Comparison of ENCODE assay signal across 14 cellular contexts in genomic region chr19:50820086-50820485, GRCh38. TPM values are rescaled to one million over a fixed set of nuclear protein-coding genes. Genes with fewer than 3 reads are reported as not detected.
DNase-seq lines count a peak whose midpoint lies in the region; ATAC-seq, FAIRE-seq and TF ChIP-seq lines count a peak whose summit lies in the region.
"Had no signal": no experiment of that assay in that cellular context is flagged by ENCODE, and none has a peak within 500 bp of the region (broad histone marks: within the 10 kb centered on the region; RNA-seq: fewer than 3 reads in every experiment).

No MANE protein-coding gene starts in this region.

- intact Hi-C loops in HCT116 (cut with micrococcal nuclease) (no loop called here), K562 (cut with micrococcal nuclease) (no loop called here), head of caudate nucleus (cut with DNase I) (no loop called here)

- H4K20me1 ChIP-seq in HCT116 (ENCODE audit: insufficient read depth) (no peaks in the 10 kb centered on the region), K562 (replicated peaks; ENCODE audit: control insufficient read depth, insufficient read depth, low read length) (no peaks in the 10 kb centered on the region), neural progenitor cell (ENCODE audit: low read depth) (no peaks in the 10 kb centered on the region)

- POLR2A ChIA-PET in HCT116 (lab: Charles Lee) (interaction anchor here (0.6 to 1.8 kb wide), 2 partner anchors 16 to 176 kb away, joined by 4 to 12 read pairs; no protein-coding TSS in a partner anchor), K562 (lab: Yijun Ruan, JAX) (interaction anchor here (0.6 to 8.6 kb wide), 10 partner anchors 9 to 90 kb away, joined by 3 to 70 read pairs (median 3); partner anchors contain the start of gene KLK15)

- no peaks in the 10 kb centered on the region for H3K36me3 Mint-ChIP-seq in T-helper 1 cell treated with Interleukin-12 subunit alpha and Interleukin-12 subunit beta and Interleukin-4 antibody, amounts not matched to agents 30 μg/mL and 1 μg/mL, for 36 hours (ENCODE audit: low read depth)
- H3K36me3 Mint-ChIP-seq in neural progenitor cell = no peaks in the 10 kb centered on the region
- H3K36me3 Mint-ChIP-seq: natural killer cell treated with Interleukin-12 subunit alpha and Interleukin-12 subunit beta and Interleukin-15 and Interleukin-18, amount 100 ng/mL, for 72 hours had no signal

- no peaks in the 10 kb centered on the region for H3K9me2 ChIP-seq in HCT116 (ENCODE audit: insufficient read depth)
- H3K9me2 ChIP-seq: SK-N-SH had no signal

- in situ Hi-C loops in K562 (cut with MboI) = no loop called here

- peaks cover 2% of the 10 kb centered on the region for H3K9me1 ChIP-seq in K562 (ENCODE audit: control insufficient read depth, insufficient read depth, low read length)

- no peak for TF ChIP-seq EP300 in K562 (IDR thresholded peaks at IDR 0.05; ENCODE audit: low read length)

- H3K4me3 ChIP-seq in HCT116 (replicated peaks in 1 of 2; ENCODE audit: low read depth in 1 of 2, low read length in 2 of 2) = no peak overlapping the region
- H3K4me3 ChIP-seq in K562 = peak overlapping the region; percentile 25; the same call in 1 of the 2 replicates
- no peak overlapping the region for H3K4me3 ChIP-seq in neural progenitor cell

- H3K27ac ChIP-seq in HCT116 (ENCODE audit: low read depth, low read length) (no peak overlapping the region), K562 (ENCODE audit: extremely low read depth, low read depth, low read length) (peak overlapping the region; percentile 74; the same call in 2 of the 3 replicates), neural progenitor cell (no peak overlapping the region)

- H3K27me3 Mint-ChIP-seq in T-helper 1 cell treated with Interleukin-12 subunit alpha and Interleukin-12 subunit beta and Interleukin-4 antibody, amounts not matched to agents 30 μg/mL and 1 μg/mL, for 36 hours (ENCODE audit: low read depth) = peaks cover 43% of the 10 kb centered on the region
- peaks cover 63% of the 10 kb centered on the region for H3K27me3 Mint-ChIP-seq in neural progenitor cell (ENCODE audit: insufficient read depth, low read depth)

- DNase-seq in T-helper 1 cell (no peak), HCT116 (ENCODE audit: low read depth, low spot score) (no peak), K562 (ENCODE audit: extremely low read depth in 1 of 4, low spot score in 3 of 4) (peak in 1 of 4 experiments; percentile 66), neural progenitor cell (ENCODE audit: low spot score) (no peak), islet precursor cell (no peak), head of caudate nucleus (no peak), NCI-H82 (lab: John Stamatoyannopoulos, UW) (no peak)
- DNase-seq: activated CD4-positive, alpha-beta T cell treated with anti-CD3 and anti-CD28 coated beads, Interleukin-2, amount 50 U/mL, for 4 hours; aorta; NCI-H774; SK-N-SH; stimulated activated CD4-positive, alpha-beta T cell treated with anti-CD3 and anti-CD28 coated beads, Interleukin-12 subunit alpha, Interleukin-12 subunit beta, amount 100 ng/mL, for 4 hours had no signal

- no peak for TF ChIP-seq CTCF in HCT116 (IDR thresholded peaks at IDR 0.05 in 2 of 3, conservative IDR thresholded peaks at IDR 0.05 in 1 of 3; ENCODE audit: borderline replicate concordance in 1 of 3, insufficient read depth in 1 of 3, low read depth in 2 of 3, low read length in 2 of 3)
- TF ChIP-seq CTCF in K562 (IDR thresholded peaks at IDR 0.05 in 2 of 3, conservative IDR thresholded peaks at IDR 0.05 in 1 of 3; ENCODE audit: insufficient read depth in 2 of 3, low read depth in 1 of 3, low read length in 3 of 3) = no peak
- TF ChIP-seq CTCF in neural progenitor cell (IDR thresholded peaks at IDR 0.05) = no peak

- H3K27me3 ChIP-seq in HCT116 (ENCODE audit: insufficient read depth, low read length) = no peaks in the 10 kb centered on the region
- H3K27me3 ChIP-seq in K562 (ENCODE audit: control insufficient read depth in 2 of 2, insufficient read depth in 2 of 2, low read length in 2 of 2) = no peaks in the 10 kb centered on the region; a peak in 1 of 5 replicates
- peaks cover 95% of the 10 kb centered on the region for H3K27me3 ChIP-seq in neural progenitor cell

- 15% methylated on average over 14 of the region's 15 CpGs for whole genome bisulfite sequencing in K562 (ENCODE audit: insufficient coverage, low coverage, missing lambda C conversion rate)

- no peaks in the 10 kb centered on the region for H3K9me3 Mint-ChIP-seq in T-helper 1 cell treated with Interleukin-12 subunit alpha and Interleukin-12 subunit beta and Interleukin-4 antibody, amounts not matched to agents 30 μg/mL and 1 μg/mL, for 36 hours
- H3K9me3 Mint-ChIP-seq in neural progenitor cell = peaks cover 14% of the 10 kb centered on the region
- H3K9me3 Mint-ChIP-seq: natural killer cell treated with Interleukin-12 subunit alpha and Interleukin-12 subunit beta and Interleukin-15 and Interleukin-18, amount 100 ng/mL, for 72 hours had no signal

- peaks cover 26% of the 10 kb centered on the region for H3K4me1 Mint-ChIP-seq in T-helper 1 cell treated with Interleukin-12 subunit alpha and Interleukin-12 subunit beta and Interleukin-4 antibody, amounts not matched to agents 30 μg/mL and 1 μg/mL, for 36 hours (ENCODE audit: low read depth)
- peaks cover 12% of the 10 kb centered on the region for H3K4me1 Mint-ChIP-seq in neural progenitor cell

- H3K9me3 ChIP-seq in HCT116 (ENCODE audit: control insufficient read depth in 1 of 2, insufficient read depth in 1 of 2, low read depth in 1 of 2, low read length in 2 of 2) (peaks cover 0 to 6% of the 10 kb centered on the region in 2 experiments; a peak in 1 of 4 replicates), K562 (replicated peaks; ENCODE audit: control insufficient read depth, insufficient read depth, low read depth, low read length) (peaks cover 5% of the 10 kb centered on the region), neural progenitor cell (ENCODE audit: low read depth) (no peaks in the 10 kb centered on the region)
- H3K9me3 ChIP-seq: SK-N-SH had no signal

- H3K4me1 ChIP-seq in HCT116 (ENCODE audit: control insufficient read depth in 1 of 2, insufficient read depth in 2 of 2, low read length in 2 of 2) = peaks cover 24 to 52% of the 10 kb centered on the region in 2 experiments
- H3K4me1 ChIP-seq in K562 (replicated peaks in 1 of 2; ENCODE audit: control insufficient read depth in 2 of 2, insufficient read depth in 2 of 2, low read length in 2 of 2) = peaks cover 57 to 74% of the 10 kb centered on the region in 2 experiments
- H3K4me1 ChIP-seq in neural progenitor cell = no peaks in the 10 kb centered on the region

- H3K36me3 ChIP-seq in HCT116 (ENCODE audit: control insufficient read depth in 1 of 2, insufficient read depth in 2 of 2, low read length in 2 of 2) (no peaks in the 10 kb centered on the region), K562 (ENCODE audit: control insufficient read depth, insufficient read depth, low read length) (no peaks in the 10 kb centered on the region), neural progenitor cell (no peaks in the 10 kb centered on the region)

- BruUV-seq in HCT116 (replicated peaks; lab: Mats Ljungman, UMichigan) (no TSS peak), K562 (replicated peaks; lab: Mats Ljungman, UMichigan) (TSS peak; percentile 72)

- CTCF ChIA-PET in HCT116 (lab: Charles Lee) = no interaction called here
- CTCF ChIA-PET in K562 (lab: Yijun Ruan, JAX; ENCODE audit: low intra/inter-chr PET ratio) = no interaction called here

- H3K27ac Mint-ChIP-seq in T-helper 1 cell treated with Interleukin-12 subunit alpha and Interleukin-12 subunit beta and Interleukin-4 antibody, amounts not matched to agents 30 μg/mL and 1 μg/mL, for 36 hours = no peak overlapping the region
- H3K27ac Mint-ChIP-seq in neural progenitor cell = no peak overlapping the region
- H3K27ac Mint-ChIP-seq: natural killer cell treated with Interleukin-12 subunit alpha and Interleukin-12 subunit beta and Interleukin-15 and Interleukin-18, amount 100 ng/mL, for 72 hours had no signal

- TF ChIP-seq RAD21 in HCT116 (IDR thresholded peaks at IDR 0.05; ENCODE audit: low read depth) = no peak
- no peak for TF ChIP-seq RAD21 in K562 (CRISPR knock-in tag; conservative IDR thresholded peaks at IDR 0.05 in 1 of 2, IDR thresholded peaks at IDR 0.05 in 1 of 2)

- no peak for ATAC-seq in HCT116
- no peak for ATAC-seq in K562
- ATAC-seq: natural killer cell treated with Interleukin-12 subunit alpha and Interleukin-12 subunit beta and Interleukin-15 and Interleukin-18, amount 100 ng/mL, for 72 hours had no signal

- RAD21 ChIA-PET in HCT116 (lab: Charles Lee; ENCODE audit: low non-redundant PET in 1 of 2, low total read pairs in 2 of 2, uncharacterized antibody in 2 of 2, unreplicated experiment in 2 of 2) = interaction anchor here in 1 of 2 experiments (0.5 kb wide), 1 partner anchor 115 kb away, joined by 3 read pairs; no protein-coding TSS in a partner anchor

- peak overlapping the region; percentile 76 for H3K4me2 ChIP-seq in HCT116 (ENCODE audit: low read length)
- H3K4me2 ChIP-seq in K562 (ENCODE audit: insufficient read depth, low read length) = peak overlapping the region; percentile 79
- no peak overlapping the region for H3K4me2 ChIP-seq in neural progenitor cell
- H3K4me2 ChIP-seq: SK-N-SH had no signal

- peak; percentile 65 for FAIRE-seq in K562 (lab: Jason Lieb, UNC)

- H3K9ac ChIP-seq in HCT116 (ENCODE audit: low read length) (0 out of 2 replicates have a peak overlapping the region, but pooled peaks have one; percentile 23), K562 (ENCODE audit: insufficient read depth in 1 of 2, low read depth in 2 of 2, low read length in 2 of 2) (peak overlapping the region; percentile 66 to 83; a peak in 3 of 4 replicates), neural progenitor cell (no peak overlapping the region)
- H3K9ac ChIP-seq: SK-N-SH had no signal

- no peaks in the 10 kb centered on the region for H3F3A ChIP-seq in neural progenitor cell (ENCODE audit: low read depth)

- H3K79me2 ChIP-seq in HCT116 (ENCODE audit: insufficient read depth, low read length) (no peaks in the 10 kb centered on the region), K562 (ENCODE audit: control insufficient read depth, insufficient read depth, low read length) (0 out of 3 replicates have a peak, but pooled peaks cover 6% of the 10 kb centered on the region), neural progenitor cell (ENCODE audit: low read depth) (no peaks in the 10 kb centered on the region)

- H2AFZ ChIP-seq in HCT116 (ENCODE audit: low read depth, low read length, poor library complexity, severe bottlenecking) (no peak overlapping the region), K562 (ENCODE audit: low read depth, low read length) (peak overlapping the region; percentile 92), neural progenitor cell (replicated peaks) (no peak overlapping the region)

- H3K4me3 Mint-ChIP-seq in T-helper 1 cell treated with Interleukin-12 subunit alpha and Interleukin-12 subunit beta and Interleukin-4 antibody, amounts not matched to agents 30 μg/mL and 1 μg/mL, for 36 hours = peak overlapping the region; percentile 58
- H3K4me3 Mint-ChIP-seq in neural progenitor cell = peak overlapping the region; percentile 4
- H3K4me3 Mint-ChIP-seq: natural killer cell treated with Interleukin-12 subunit alpha and Interleukin-12 subunit beta and Interleukin-15 and Interleukin-18, amount 100 ng/mL, for 72 hours had no signal

- TF ChIP-seq POLR2A in HCT116 (IDR thresholded peaks at IDR 0.05; ENCODE audit: borderline replicate concordance, extremely low read depth, insufficient read depth, insufficient read length) = no peak
- no peak for TF ChIP-seq POLR2A in K562 (conservative IDR thresholded peaks at IDR 0.05)

RNA-seq across cellular contexts. Expression of gene KLK1, which starts 3.5 kb away (rescaled TPM):
- total RNA-seq in HCT116 (2021; ENCODE audit: unreplicated experiment) (3.3 TPM), K562 (2014; rRNA removed) (1.2 and 3.1 TPM in 2 replicates), K562 (2014; rRNA removed; fragmentation: Illumina TruSeq; extraction: Trizol) (1.5 TPM in 2 replicates), K562 (2015; rRNA removed; fragmentation: Illumina TruSeq; extraction: Trizol) (0.87 and 1.3 TPM in 2 replicates), K562 (2021) (9.3 and 11.7 TPM in 2 replicates), neural progenitor cell (ENCODE audit: low replicate concordance) (not detected in 2 replicates)
- 4.4 and 4.9 TPM in 2 replicates for polyA plus RNA-seq in HCT116 (2012)
- total RNA-seq in K562 (2011; cell fraction: chromatin; rRNA removed; ENCODE audit: low replicate concordance) = 12.6 and 15.0 TPM in 2 replicates
- total RNA-seq in K562 (2011; cell fraction: nucleolus; rRNA removed) = 8.7 and 9.7 TPM in 2 replicates
- total RNA-seq in K562 (2011; cell fraction: nucleoplasm; rRNA removed) = 14.8 and 17.8 TPM in 2 replicates
- polyA plus RNA-seq in K562 (2011; rRNA removed) (9.6 and 13.5 TPM in 2 replicates), K562 (2014; fragmentation: Illumina TruSeq; extraction: Trizol) (14.3 and 15.4 TPM in 2 replicates), K562 (2014; fragmentation: Nextera tagmentation; extraction: Ambion mirVana) (10 to 100 TPM in 1 of 2 experiments, 1 to 10 TPM in 1; 9.1 to 10.3 TPM), K562 (2014; rRNA removed) (5.3 and 9.8 TPM in 2 replicates)
- polyA plus RNA-seq in K562 (2011; cell fraction: cytosol; rRNA removed) = 16.9 and 24.1 TPM in 2 replicates
- 23.3 and 36.6 TPM in 2 replicates for polyA plus RNA-seq in K562 (2011; cell fraction: nucleus; rRNA removed)
- polyA plus RNA-seq in K562 (2012) = 13.7 and 31.9 TPM in 2 replicates
- 8.6 and 11.7 TPM in 2 replicates for polyA minus RNA-seq in K562 (2011; rRNA and poly(A)+ RNA removed)
- 8.4 and 11.9 TPM in 2 replicates for polyA minus RNA-seq in K562 (2011; cell fraction: cytosol; rRNA and poly(A)+ RNA removed)
- polyA minus RNA-seq in K562 (2011; cell fraction: nucleus; rRNA and poly(A)+ RNA removed) = 7.9 and 10.4 TPM in 2 replicates
- total RNA-seq: natural killer cell treated with Interleukin-12 subunit alpha and Interleukin-12 subunit beta and Interleukin-15 and Interleukin-18, amount 100 ng/mL, for 72 hours had no signal
- polyA plus RNA-seq: SK-N-SH had no signal

RNA-seq across cellular contexts. Expression of gene KLK15, which starts 13.3 kb away (rescaled TPM):
- total RNA-seq in HCT116 (2021; ENCODE audit: unreplicated experiment) (not detected), K562 (2014; rRNA removed) (not detected in 2 replicates), K562 (2014; rRNA removed; fragmentation: Illumina TruSeq; extraction: Trizol) (not detected in 2 replicates), K562 (2015; rRNA removed; fragmentation: Illumina TruSeq; extraction: Trizol) (not detected in 2 replicates), K562 (2021) (not detected in 2 replicates), neural progenitor cell (ENCODE audit: low replicate concordance) (not detected in 2 replicates)
- 0.17 and 0.39 TPM in 2 replicates for polyA plus RNA-seq in HCT116 (2012)
- not detected in 2 replicates for total RNA-seq in K562 (2011; cell fraction: chromatin; rRNA removed; ENCODE audit: low replicate concordance)
- total RNA-seq in K562 (2011; cell fraction: nucleolus; rRNA removed) = not detected in 2 replicates
- not detected in 2 replicates for total RNA-seq in K562 (2011; cell fraction: nucleoplasm; rRNA removed)
- polyA plus RNA-seq in K562 (2011; rRNA removed) (not detected in 2 replicates), K562 (2014; fragmentation: Illumina TruSeq; extraction: Trizol) (not detected in 2 replicates), K562 (2014; fragmentation: Nextera tagmentation; extraction: Ambion mirVana) (not detected), K562 (2014; rRNA removed) (not detected in 2 replicates)
- polyA plus RNA-seq in K562 (2011; cell fraction: cytosol; rRNA removed) = not detected in 2 replicates
- polyA plus RNA-seq in K562 (2011; cell fraction: nucleus; rRNA removed) = not detected in 2 replicates
- polyA plus RNA-seq in K562 (2012) = not detected in 2 replicates
- polyA minus RNA-seq in K562 (2011; rRNA and poly(A)+ RNA removed) = not detected in 2 replicates
- polyA minus RNA-seq in K562 (2011; cell fraction: cytosol; rRNA and poly(A)+ RNA removed) = not detected in 2 replicates
- polyA minus RNA-seq in K562 (2011; cell fraction: nucleus; rRNA and poly(A)+ RNA removed) = not detected in 2 replicates
- total RNA-seq: aorta; natural killer cell treated with Interleukin-12 subunit alpha and Interleukin-12 subunit beta and Interleukin-15 and Interleukin-18, amount 100 ng/mL, for 72 hours had no signal
- polyA plus RNA-seq: aorta, SK-N-SH had no signal

RNA-seq across cellular contexts. Expression of gene ACP4, which starts 29.9 kb away (rescaled TPM):
- total RNA-seq in HCT116 (2021; ENCODE audit: unreplicated experiment) = not detected
- polyA plus RNA-seq in HCT116 (2012) = not detected in 2 replicates
- total RNA-seq in K562 (2011; cell fraction: chromatin; rRNA removed; ENCODE audit: low replicate concordance) = not detected in 2 replicates
- total RNA-seq in K562 (2011; cell fraction: nucleolus; rRNA removed) = not detected in 2 replicates
- not detected in 2 replicates for total RNA-seq in K562 (2011; cell fraction: nucleoplasm; rRNA removed)
- not detected in 2 replicates for total RNA-seq in K562 (2014; rRNA removed)
- not detected in 2 replicates for total RNA-seq in K562 (2014; rRNA removed; fragmentation: Illumina TruSeq; extraction: Trizol)
- not detected in 2 replicates for total RNA-seq in K562 (2015; rRNA removed; fragmentation: Illumina TruSeq; extraction: Trizol)
- not detected in 2 replicates for total RNA-seq in K562 (2021)
- not detected in 2 replicates for polyA plus RNA-seq in K562 (2011; rRNA removed)
- polyA plus RNA-seq in K562 (2011; cell fraction: cytosol; rRNA removed) = not detected in 2 replicates
- polyA plus RNA-seq in K562 (2011; cell fraction: nucleus; rRNA removed) = not detected in 2 replicates
- polyA plus RNA-seq in K562 (2012) = not detected in 2 replicates
- not detected in 2 replicates for polyA plus RNA-seq in K562 (2014; fragmentation: Illumina TruSeq; extraction: Trizol)
- not detected for polyA plus RNA-seq in K562 (2014; fragmentation: Nextera tagmentation; extraction: Ambion mirVana)
- polyA plus RNA-seq in K562 (2014; rRNA removed) = not detected in 2 replicates
- not detected in 2 replicates for polyA minus RNA-seq in K562 (2011; rRNA and poly(A)+ RNA removed)
- polyA minus RNA-seq in K562 (2011; cell fraction: cytosol; rRNA and poly(A)+ RNA removed) = not detected in 2 replicates
- polyA minus RNA-seq in K562 (2011; cell fraction: nucleus; rRNA and poly(A)+ RNA removed) = not detected in 2 replicates
- not detected in 2 replicates for total RNA-seq in neural progenitor cell (ENCODE audit: low replicate concordance)
- total RNA-seq: aorta; natural killer cell treated with Interleukin-12 subunit alpha and Interleukin-12 subunit beta and Interleukin-15 and Interleukin-18, amount 100 ng/mL, for 72 hours had no signal
- polyA plus RNA-seq: aorta, SK-N-SH had no signal

RNA-seq across cellular contexts. Expression of gene KLK3, which starts 34.6 kb away (rescaled TPM):
- not detected for total RNA-seq in HCT116 (2021; ENCODE audit: unreplicated experiment)
- polyA plus RNA-seq in HCT116 (2012) = 0.07 TPM in 1 of 2 replicates, not detected in the other
- not detected in 2 replicates for total RNA-seq in K562 (2011; cell fraction: chromatin; rRNA removed; ENCODE audit: low replicate concordance)
- total RNA-seq in K562 (2011; cell fraction: nucleolus; rRNA removed) = not detected in 2 replicates
- not detected in 2 replicates for total RNA-seq in K562 (2011; cell fraction: nucleoplasm; rRNA removed)
- not detected in 2 replicates for total RNA-seq in K562 (2014; rRNA removed)
- total RNA-seq in K562 (2014; rRNA removed; fragmentation: Illumina TruSeq; extraction: Trizol) = not detected in 2 replicates
- total RNA-seq in K562 (2015; rRNA removed; fragmentation: Illumina TruSeq; extraction: Trizol) = not detected in 2 replicates
- total RNA-seq in K562 (2021) = not detected in 2 replicates
- not detected in 2 replicates for polyA plus RNA-seq in K562 (2011; rRNA removed)
- not detected in 2 replicates for polyA plus RNA-seq in K562 (2011; cell fraction: cytosol; rRNA removed)
- polyA plus RNA-seq in K562 (2011; cell fraction: nucleus; rRNA removed) = not detected in 2 replicates
- polyA plus RNA-seq in K562 (2012) = not detected in 2 replicates
- not detected in 2 replicates for polyA plus RNA-seq in K562 (2014; fragmentation: Illumina TruSeq; extraction: Trizol)
- polyA plus RNA-seq in K562 (2014; fragmentation: Nextera tagmentation; extraction: Ambion mirVana) = not detected
- not detected in 2 replicates for polyA plus RNA-seq in K562 (2014; rRNA removed)
- polyA minus RNA-seq in K562 (2011; rRNA and poly(A)+ RNA removed) = not detected in 2 replicates
- polyA minus RNA-seq in K562 (2011; cell fraction: cytosol; rRNA and poly(A)+ RNA removed) = not detected in 2 replicates
- polyA minus RNA-seq in K562 (2011; cell fraction: nucleus; rRNA and poly(A)+ RNA removed) = not detected in 2 replicates
- total RNA-seq in neural progenitor cell (ENCODE audit: low replicate concordance) = not detected in 2 replicates
- total RNA-seq: aorta; natural killer cell treated with Interleukin-12 subunit alpha and Interleukin-12 subunit beta and Interleukin-15 and Interleukin-18, amount 100 ng/mL, for 72 hours had no signal
- polyA plus RNA-seq: SK-N-SH had no signal

RNA-seq across cellular contexts. Expression of gene GPR32, which starts 49.8 kb away (rescaled TPM):
- total RNA-seq in HCT116 (2021; ENCODE audit: unreplicated experiment) (not detected), K562 (2014; rRNA removed) (not detected in 2 replicates), K562 (2014; rRNA removed; fragmentation: Illumina TruSeq; extraction: Trizol) (not detected in 2 replicates), K562 (2015; rRNA removed; fragmentation: Illumina TruSeq; extraction: Trizol) (not detected in 2 replicates), K562 (2021) (0.18 TPM in 1 of 2 replicates, not detected in the other), neural progenitor cell (ENCODE audit: low replicate concordance) (not detected in 2 replicates)
- polyA plus RNA-seq in HCT116 (2012) = 0.09 TPM in 1 of 2 replicates, not detected in the other
- not detected in 2 replicates for total RNA-seq in K562 (2011; cell fraction: chromatin; rRNA removed; ENCODE audit: low replicate concordance)
- total RNA-seq in K562 (2011; cell fraction: nucleolus; rRNA removed) = not detected in 2 replicates
- not detected in 2 replicates for total RNA-seq in K562 (2011; cell fraction: nucleoplasm; rRNA removed)
- polyA plus RNA-seq in K562 (2011; rRNA removed) (not detected in 2 replicates), K562 (2014; fragmentation: Illumina TruSeq; extraction: Trizol) (not detected in 2 replicates), K562 (2014; fragmentation: Nextera tagmentation; extraction: Ambion mirVana) (not detected), K562 (2014; rRNA removed) (not detected in 2 replicates)
- not detected in 2 replicates for polyA plus RNA-seq in K562 (2011; cell fraction: cytosol; rRNA removed)
- not detected in 2 replicates for polyA plus RNA-seq in K562 (2011; cell fraction: nucleus; rRNA removed)
- polyA plus RNA-seq in K562 (2012) = 0.07 and 0.12 TPM in 2 replicates
- not detected in 2 replicates for polyA minus RNA-seq in K562 (2011; rRNA and poly(A)+ RNA removed)
- polyA minus RNA-seq in K562 (2011; cell fraction: cytosol; rRNA and poly(A)+ RNA removed) = not detected in 2 replicates
- not detected in 2 replicates for polyA minus RNA-seq in K562 (2011; cell fraction: nucleus; rRNA and poly(A)+ RNA removed)
- total RNA-seq: aorta; natural killer cell treated with Interleukin-12 subunit alpha and Interleukin-12 subunit beta and Interleukin-15 and Interleukin-18, amount 100 ng/mL, for 72 hours had no signal
- polyA plus RNA-seq: aorta, SK-N-SH had no signal
